Comparison of ENCODE assay signal across 1 cellular context in the genomic region with DNA sequence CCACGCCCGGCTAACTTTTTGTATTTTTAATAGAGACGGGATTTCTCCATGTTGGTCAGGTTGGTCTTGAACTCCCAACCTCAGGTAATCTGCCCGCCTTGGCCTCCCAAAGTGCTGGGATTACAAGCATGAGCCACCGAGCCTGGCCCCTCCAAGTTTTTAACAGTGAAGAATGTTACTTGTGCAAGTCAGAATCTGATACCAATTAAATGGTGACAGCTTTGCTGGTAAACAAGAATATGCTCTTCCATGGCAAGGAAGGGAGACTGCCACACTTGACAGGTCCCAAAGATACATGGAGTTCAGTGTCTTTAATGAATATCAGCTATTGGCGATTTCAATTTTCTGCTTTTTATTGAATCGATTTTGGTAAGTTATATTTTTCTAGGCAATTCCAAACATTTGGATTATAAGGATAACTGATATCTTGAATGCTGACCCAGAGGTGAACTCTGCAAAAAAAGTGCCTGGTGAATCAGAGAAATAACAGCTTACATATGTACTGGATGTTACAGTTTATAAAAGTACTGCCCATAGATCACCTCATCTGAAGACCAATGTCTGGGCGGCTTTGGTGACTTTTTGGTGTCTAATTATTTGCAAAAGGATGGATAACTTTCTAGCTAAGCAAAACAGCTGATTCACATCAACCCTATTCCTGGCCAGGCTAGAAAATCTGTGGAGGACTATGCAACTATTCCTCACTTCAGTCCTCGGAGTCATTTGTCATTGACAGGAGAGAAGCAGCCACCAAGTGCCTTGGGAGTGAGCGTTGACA.
TF ChIP-seq lines count a peak whose summit lies in the region.

No MANE protein-coding gene starts in this region.

TF ChIP-seq in endothelial cell of umbilical vein, 7 proteins besides CTCF, POLR2A, EP300 and RAD21:
- TF ChIP-seq JUN (IDR thresholded peaks at IDR 0.05; ENCODE audit: borderline replicate concordance, insufficient read depth, insufficient read length, low read depth) (no peak), POLR2AphosphoS5 (IDR thresholded peaks at IDR 0.05; ENCODE audit: insufficient read depth, low read depth, low read length) (no peak), EZH2 (IDR thresholded peaks at IDR 0.05; ENCODE audit: borderline replicate concordance, low read depth, low read length, severe bottlenecking) (no peak), MYC (IDR thresholded peaks at IDR 0.05; ENCODE audit: low read depth, low read length) (no peak), GATA2 (IDR thresholded peaks at IDR 0.05; ENCODE audit: insufficient read depth, insufficient read length, low read depth, low read length) (no peak), FOS (IDR thresholded peaks at IDR 0.05; ENCODE audit: borderline replicate concordance, insufficient read depth, low read length) (no peak)
- TF ChIP-seq, protein P1, sequence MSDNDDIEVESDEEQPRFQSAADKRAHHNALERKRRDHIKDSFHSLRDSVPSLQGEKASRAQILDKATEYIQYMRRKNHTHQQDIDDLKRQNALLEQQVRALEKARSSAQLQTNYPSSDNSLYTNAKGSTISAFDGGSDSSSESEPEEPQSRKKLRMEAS (IDR thresholded peaks at IDR 0.05; ENCODE audit: insufficient read depth, insufficient read length), result no peak
TF ChIP-seq in endothelial cell of umbilical vein: peak in this region for 0.
